In genomic region chr2:61671561-61672315, GRCh38 we compare ENCODE assay signal across 8 cellular contexts.
A peak's percentile ranks its signal among the peaks of the same experiment; 100 is the strongest.
DNase-seq lines count a peak whose midpoint lies in the region; ATAC-seq and TF ChIP-seq lines count a peak whose summit lies in the region.

No MANE protein-coding gene starts in this region.

- H3K27ac Mint-ChIP-seq in CD4-positive, alpha-beta T cell: peak overlapping the region; percentile 73

- H3K36me3 Mint-ChIP-seq in CD4-positive, alpha-beta T cell (ENCODE audit: low read depth): peaks cover 11% of the 10 kb centered on the region

- no peak for TF ChIP-seq CTCF in CD4-positive, alpha-beta T cell (IDR thresholded peaks at IDR 0.05)

- peaks cover 14% of the 10 kb centered on the region for H3K9me3 Mint-ChIP-seq in CD4-positive, alpha-beta T cell

- no peak overlapping the region for H3K4me3 ChIP-seq in neuron (ENCODE audit: low read length)

- H3K9me3 ChIP-seq in CD4-positive, alpha-beta T cell (ENCODE audit: control insufficient read depth, low read length): peaks cover 19% of the 10 kb centered on the region
- no peaks in the 10 kb centered on the region for H3K9me3 ChIP-seq in neuron (ENCODE audit: low read length)

- peak overlapping the region; percentile 28 for H2AFZ ChIP-seq in neuron (ENCODE audit: low read depth, low read length)

- intact Hi-C loops in CD4-positive, alpha-beta T cell (cut with DNase I, micrococcal nuclease): no loop called here

- H3K36me3 ChIP-seq in neuron (ENCODE audit: insufficient read depth, low read length): no peaks in the 10 kb centered on the region

- no peaks in the 10 kb centered on the region for H3K27me3 Mint-ChIP-seq in CD4-positive, alpha-beta T cell

- peaks cover 12% of the 10 kb centered on the region for H3K4me1 ChIP-seq in neuron (ENCODE audit: insufficient read depth, low read length)

- no peak overlapping the region for H3K27ac ChIP-seq in CD4-positive, alpha-beta T cell (ENCODE audit: low read depth, low read length)
- peak overlapping the region; percentile 71 for H3K27ac ChIP-seq in epithelial cell of prostate

- POLR2A ChIA-PET in CD4-positive, alpha-beta T cell (lab: Charles Lee): interaction anchor here (1.0 kb wide), 1 partner anchor 92 kb away, joined by 3 read pairs; no protein-coding TSS in a partner anchor

- peaks cover 17% of the 10 kb centered on the region for H3K4me1 Mint-ChIP-seq in CD4-positive, alpha-beta T cell (ENCODE audit: low read depth)

- CTCF ChIA-PET in CD4-positive, alpha-beta T cell (lab: Charles Lee): no interaction called here

- no peak for ATAC-seq in CD4-positive, alpha-beta T cell (ENCODE audit: poor library complexity)
- ATAC-seq in HG02981 (IDR thresholded peaks at IDR 0.05; ENCODE audit: unreplicated experiment): no peak

- H3K27me3 ChIP-seq in CD4-positive, alpha-beta T cell (ENCODE audit: control insufficient read depth, insufficient read depth, low read length): no peaks in the 10 kb centered on the region
- H3K27me3 ChIP-seq in neuron (ENCODE audit: insufficient read depth, low read length): no peaks in the 10 kb centered on the region

- H3K4me3 Mint-ChIP-seq in CD4-positive, alpha-beta T cell: no peak overlapping the region

- no peak for DNase-seq in CD4-positive, alpha-beta T cell
- DNase-seq in NCI-H460 (ENCODE audit: extremely low read depth, low read depth) (peak; percentile 24), epithelial cell of prostate (ENCODE audit: low read depth, low spot score) (peak; percentile 72), NCI-H1694 (lab: John Stamatoyannopoulos, UW) (no peak), NCI-H146 treated with DMSO at 0.1 percent for 48 hours (lab: John Stamatoyannopoulos, UW; ENCODE audit: unreplicated experiment) (no peak)
- DNase-seq in central memory CD4-positive, alpha-beta T cell: no peak

Comparison
In these comparisons a context has a peak if more than half of its experiments do, and no peak if none do; other contexts are left out.
1. DNase-seq: peak in NCI-H460 (single experiment) and epithelial cell of prostate (single experiment); none in CD4-positive, alpha-beta T cell (0 of 10), NCI-H1694 (single experiment), NCI-H146 treated with DMSO at 0.1 percent for 48 hours (single experiment) and central memory CD4-positive, alpha-beta T cell (single experiment).